Comparison of ENCODE assay signal across 19 cellular contexts in the genomic region with DNA sequence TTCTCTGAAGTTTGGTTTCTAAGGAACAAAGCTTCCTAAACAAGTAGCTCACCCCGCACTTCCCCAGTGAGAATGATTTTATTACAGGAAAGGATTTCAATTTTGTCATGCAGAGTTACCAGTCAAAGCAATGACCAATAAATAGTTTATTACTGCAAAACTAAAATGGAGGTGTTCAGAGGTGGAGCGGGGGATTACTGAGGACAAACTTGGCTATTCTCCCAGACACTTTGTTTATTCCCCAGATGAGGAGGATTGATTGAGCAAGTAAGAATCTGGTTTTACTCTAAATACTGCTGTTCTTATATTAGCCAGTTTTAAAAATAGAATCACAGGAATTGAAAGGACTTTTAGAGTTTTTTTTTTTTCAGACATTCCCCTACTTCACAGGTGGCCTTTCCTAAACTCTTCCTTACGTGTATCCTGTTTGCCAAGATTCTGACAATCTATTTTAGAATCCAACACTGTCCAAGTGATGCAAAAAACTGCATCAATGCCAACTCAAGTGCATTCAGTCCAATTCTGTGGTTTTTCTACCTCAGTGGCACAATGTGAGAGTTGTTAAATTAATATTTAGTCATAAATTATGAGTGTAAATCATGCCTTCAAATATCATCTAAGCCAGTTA.
DNase-seq lines count a peak whose midpoint lies in the region; ATAC-seq and TF ChIP-seq lines count a peak whose summit lies in the region.
"Had no signal": no experiment of that assay in that cellular context is flagged by ENCODE, and none has a peak within 500 bp of the region (broad histone marks: within the 10 kb centered on the region; RNA-seq: fewer than 3 reads in every experiment).

No MANE protein-coding gene starts in this region.

- DNase-seq in AG10803 (ENCODE audit: low read depth) = peak; percentile 89
- DNase-seq in HT-29 (ENCODE audit: low spot score) = peak; percentile 48
- peak; percentile 59 for DNase-seq in astrocyte of the spinal cord (ENCODE audit: low read depth, low spot score)
- DNase-seq in iris pigment epithelial cell (ENCODE audit: low read depth) = peak; percentile 93
- DNase-seq in GOT3 (lab: John Stamatoyannopoulos, UW) = no peak
- DNase-seq in NCI-H446 treated with DMSO at 0.1 percent for 48 hours (lab: John Stamatoyannopoulos, UW) = no peak
- no peak for DNase-seq in stimulated activated CD4-positive, alpha-beta T cell treated with anti-CD3 and anti-CD28 coated beads, Interleukin-15, amount 100 ng/mL, for 24 hours
- DNase-seq: activated gamma-delta T cell; aorta; cortex of kidney; Karpas-422; NCI-H1694; NCI-H510A; sigmoid colon; SJCRH30; stimulated activated CD4-positive, alpha-beta T cell treated with anti-CD3 and anti-CD28 coated beads, Interleukin-4, amount 100 ng/mL, for 4 hours; T-helper 9 cell; testis had no signal

- no peak for TF ChIP-seq CTCF in AG10803 (conservative IDR thresholded peaks at IDR 0.05; ENCODE audit: low read length)
- TF ChIP-seq CTCF in astrocyte of the spinal cord (IDR thresholded peaks at IDR 0.05; ENCODE audit: low read depth, low read length) = no peak

- H3K4me3 ChIP-seq in AG10803 (ENCODE audit: low read length) (no peak overlapping the region), astrocyte of the spinal cord (ENCODE audit: low read depth, low read length) (no peak overlapping the region)
- H3K4me3 ChIP-seq: sigmoid colon, SJCRH30, testis had no signal

- ATAC-seq in HG03432 (IDR thresholded peaks at IDR 0.05; ENCODE audit: unreplicated experiment) = no peak

- in situ Hi-C loops in astrocyte of the spinal cord (cut with HindIII; ENCODE audit: low sequenced_read_pairs) = no loop called here

Comparison
In these comparisons a context has a peak if more than half of its experiments do, and no peak if none do; other contexts are left out.
1. DNase-seq: peak in AG10803 (single experiment), HT-29 (single experiment), astrocyte of the spinal cord (single experiment) and iris pigment epithelial cell (single experiment); none in GOT3 (single experiment), NCI-H446 treated with DMSO at 0.1 percent for 48 hours (single experiment) and stimulated activated CD4-positive, alpha-beta T cell treated with anti-CD3 and anti-CD28 coated beads, Interleukin-15, amount 100 ng/mL, for 24 hours (single experiment).